21 cellular contexts compared by ENCODE assay signal in genomic region chr4:829291-829690, GRCh38. TPM values are rescaled to one million over a fixed set of nuclear protein-coding genes. Genes with fewer than 3 reads are reported as not detected.
DNase-seq lines count a peak whose midpoint lies in the region; ATAC-seq and TF ChIP-seq lines count a peak whose summit lies in the region.
"Had no signal": no experiment of that assay in that cellular context is flagged by ENCODE, and none has a peak within 500 bp of the region (broad histone marks: within the 10 kb centered on the region; RNA-seq: fewer than 3 reads in every experiment).

No MANE protein-coding gene starts in this region.

- no peak for ATAC-seq in activated T-cell treated with anti-CD3 and anti-CD28 coated beads, Interleukin-2, amount 50 U/mL, for 4 hours
- ATAC-seq in left lung (no peak), GM21786 (IDR thresholded peaks at IDR 0.05; ENCODE audit: unreplicated experiment) (no peak)

- H3K27ac ChIP-seq in left lung (no peak overlapping the region), sigmoid colon (no peak overlapping the region), MM.1S (ENCODE audit: low read length) (no peak overlapping the region)
- H3K27ac ChIP-seq: 22Rv1, C4-2B had no signal

- WGBS in sigmoid colon, 2 donors: 88 to 89% methylated on average over 6 of the region's 6 CpGs

- H3K9me3 ChIP-seq in NT2/D1 (ENCODE audit: insufficient read depth, low read length) (peaks cover 14% of the 10 kb centered on the region), left lung (peaks cover 0 to 7% of the 10 kb centered on the region in 2 donors), sigmoid colon (peaks cover 0 to 6% (median 3%) of the 10 kb centered on the region in 4 donors), MM.1S (replicated peaks; ENCODE audit: insufficient read depth, low read length) (no peaks in the 10 kb centered on the region)

- H4K20me1 ChIP-seq in MM.1S (ENCODE audit: insufficient read depth, low read length): no peaks in the 10 kb centered on the region

- H3K9me3 Mint-ChIP-seq in activated T-cell treated with anti-CD3 and anti-CD28 coated beads, Interleukin-2, amount 50 U/mL, for 4 hours: no peaks in the 10 kb centered on the region
- H3K9me3 Mint-ChIP-seq: GM23338 had no signal

- H3K4me3 ChIP-seq in NT2/D1 (ENCODE audit: insufficient read length, low read depth): no peak overlapping the region
- H3K4me3 ChIP-seq in left lung: no peak overlapping the region
- H3K4me3 ChIP-seq in sigmoid colon: no peak overlapping the region
- no peak overlapping the region for H3K4me3 ChIP-seq in MM.1S (ENCODE audit: low read length)
- H3K4me3 ChIP-seq: GM23338 had no signal

- H3K9ac ChIP-seq in NT2/D1 (ENCODE audit: insufficient read length, low read depth) (peak overlapping the region; percentile 50), MM.1S (ENCODE audit: low read length) (no peak overlapping the region)

- TF ChIP-seq CTCF in left lung (IDR thresholded peaks at IDR 0.05): no peak
- no peak for TF ChIP-seq CTCF in sigmoid colon (IDR thresholded peaks at IDR 0.05)
- TF ChIP-seq CTCF in MM.1S (IDR thresholded peaks at IDR 0.05; ENCODE audit: low read length): no peak

- no peaks in the 10 kb centered on the region for H3F3A ChIP-seq in MM.1S (ENCODE audit: insufficient read depth, low read length)

- no peak overlapping the region for H3K4me2 ChIP-seq in MM.1S (ENCODE audit: low read depth, low read length)
- H3K4me2 ChIP-seq: GM23338 had no signal

- no peak for TF ChIP-seq EP300 in sigmoid colon (IDR thresholded peaks at IDR 0.05)

- H3K9me2 ChIP-seq in MM.1S (replicated peaks; ENCODE audit: insufficient read depth, low read length): no peaks in the 10 kb centered on the region

- H2AFZ ChIP-seq in MM.1S (ENCODE audit: low read length): no peak overlapping the region
- H2AFZ ChIP-seq: GM23338 had no signal

- H3K79me2 ChIP-seq in MM.1S (ENCODE audit: low read length): no peaks in the 10 kb centered on the region

- intact Hi-C loops in left lung (cut with DNase I) (no loop called here), sigmoid colon (cut with DNase I) (no loop called here)

- H3K4me1 Mint-ChIP-seq in activated T-cell treated with anti-CD3 and anti-CD28 coated beads, Interleukin-2, amount 50 U/mL, for 4 hours (ENCODE audit: low read depth): peaks cover 9% of the 10 kb centered on the region

- H3K36me3 ChIP-seq in NT2/D1 (ENCODE audit: insufficient read depth, insufficient read length, low read length) (no peaks in the 10 kb centered on the region), left lung (no peaks in the 10 kb centered on the region), sigmoid colon (no peaks in the 10 kb centered on the region), MM.1S (replicated peaks; ENCODE audit: insufficient read depth, low read length) (no peaks in the 10 kb centered on the region)

- no peak for TF ChIP-seq POLR2A in sigmoid colon (IDR thresholded peaks at IDR 0.05)

- DNase-seq in activated T-cell treated with anti-CD3 and anti-CD28 coated beads, Interleukin-2, amount 50 U/mL, for 1 hour: peak; percentile 11
- DNase-seq in activated T-cell treated with anti-CD3 and anti-CD28 coated beads, Interleukin-2, amount 50 U/mL, for 4 hours: no peak
- DNase-seq in NT2/D1 (ENCODE audit: low read depth, low spot score) (no peak), left lung (peak; percentile 14 to 45), sigmoid colon (peak; percentile 25), MM.1S (no peak)
- no peak for DNase-seq in activated CD4-positive, alpha-beta T cell treated with anti-CD3 and anti-CD28 coated beads, Interleukin-2, amount 50 U/mL, for 1 hour
- DNase-seq: Calu3, DMS153, Kasumi-1, NCI-H1694 treated with DMSO at 0.1 percent for 48 hours, NCI-H2081 treated with DMSO at 0.1 percent for 48 hours, NCI-H526 treated with DMSO at 0.1 percent for 48 hours, PC-3, SHP77 treated with DMSO at 0.1 percent for 48 hours had no signal

- H3K4me1 ChIP-seq in NT2/D1 (ENCODE audit: insufficient read depth, insufficient read length) (peaks cover 32% of the 10 kb centered on the region), left lung (peaks cover 3 to 13% of the 10 kb centered on the region in 2 donors), sigmoid colon (peaks cover 0 to 22% (median 18%) of the 10 kb centered on the region in 4 donors), MM.1S (ENCODE audit: low read length) (no peaks in the 10 kb centered on the region)

- H3K36me3 Mint-ChIP-seq in activated T-cell treated with anti-CD3 and anti-CD28 coated beads, Interleukin-2, amount 50 U/mL, for 4 hours (ENCODE audit: insufficient read depth): no peaks in the 10 kb centered on the region

- no peak overlapping the region for H3K4me3 Mint-ChIP-seq in activated T-cell treated with anti-CD3 and anti-CD28 coated beads, Interleukin-2, amount 50 U/mL, for 4 hours
- H3K4me3 Mint-ChIP-seq: CD8-positive, alpha-beta memory T cell; GM23338 had no signal

- H3K27me3 ChIP-seq in NT2/D1 (ENCODE audit: insufficient read depth, insufficient read length) (peaks cover 41% of the 10 kb centered on the region), left lung (peaks cover 34 to 88% of the 10 kb centered on the region in 2 donors), sigmoid colon (peaks cover 29 to 79% (median 68%) of the 10 kb centered on the region in 3 donors), MM.1S (replicated peaks; ENCODE audit: insufficient read depth, low read length) (no peaks in the 10 kb centered on the region)

- peaks cover 28% of the 10 kb centered on the region for H3K27me3 Mint-ChIP-seq in activated T-cell treated with anti-CD3 and anti-CD28 coated beads, Interleukin-2, amount 50 U/mL, for 4 hours (ENCODE audit: low read depth)

RNA-seq across cellular contexts. Expression of gene CPLX1, which starts 3.4 kb away (rescaled TPM):
- total RNA-seq in activated T-cell treated with anti-CD3 and anti-CD28 coated beads, Interleukin-2, amount 50 U/mL, for 4 hours: 1 to 10 TPM in 1 of 3 donors, under 1 TPM in 2; 0.50 to 1.0 (median 0.58) TPM
- 1 to 10 TPM; 3.1 to 3.2 TPM for total RNA-seq in left lung
- total RNA-seq in sigmoid colon: 1 to 10 TPM in 1 of 4 donors, under 1 TPM in 3; 0.36 to 1.7 (median 0.45) TPM
- 1 to 10 TPM in 2 of 3 donors, under 1 TPM in 1; 0.23 to 3.0 (median 2.8) TPM for polyA plus RNA-seq in sigmoid colon
- total RNA-seq: RPMI7951 had no signal
- polyA plus RNA-seq: CD8-positive, alpha-beta memory T cell had no signal

Comparison
In these comparisons a context has a peak if more than half of its experiments do, and no peak if none do; other contexts are left out.
1. DNase-seq: peak in activated T-cell treated with anti-CD3 and anti-CD28 coated beads, Interleukin-2, amount 50 U/mL, for 1 hour (single experiment), left lung (2 of 2) and sigmoid colon (single experiment); none in activated T-cell treated with anti-CD3 and anti-CD28 coated beads, Interleukin-2, amount 50 U/mL, for 4 hours (single experiment), NT2/D1 (single experiment), activated CD4-positive, alpha-beta T cell treated with anti-CD3 and anti-CD28 coated beads, Interleukin-2, amount 50 U/mL, for 1 hour (single experiment) and MM.1S (single experiment).